ENCODE assay signal across 19 cellular contexts in the genomic region with DNA sequence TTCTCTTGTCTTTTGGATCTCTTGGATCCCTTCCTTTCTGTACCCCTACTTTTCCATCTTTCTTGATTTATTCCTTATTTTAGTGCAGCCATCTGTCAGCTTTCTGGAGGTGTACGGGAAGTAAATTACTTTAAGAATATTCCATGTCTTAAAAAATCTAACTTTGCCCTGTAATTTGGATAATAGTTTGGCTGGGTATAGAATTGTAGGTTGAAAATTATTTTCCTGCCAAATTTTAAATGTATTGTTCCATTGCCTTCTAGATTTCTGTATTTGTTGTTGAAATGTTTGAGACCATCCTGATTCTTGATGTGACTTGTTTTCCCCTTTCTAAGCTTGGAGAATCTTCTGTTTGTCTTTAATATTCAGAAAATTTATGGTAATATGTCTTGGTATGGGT. TPM values are rescaled to one million over a fixed set of nuclear protein-coding genes. Genes with fewer than 3 reads are reported as not detected.
DNase-seq lines count a peak whose midpoint lies in the region; ATAC-seq and TF ChIP-seq lines count a peak whose summit lies in the region.
"Had no signal": no experiment of that assay in that cellular context is flagged by ENCODE, and none has a peak within 500 bp of the region (broad histone marks: within the 10 kb centered on the region; RNA-seq: fewer than 3 reads in every experiment).

No MANE protein-coding gene starts in this region.

- H3K36me3 Mint-ChIP-seq in activated CD4-positive, alpha-beta T cell treated with anti-CD3 and anti-CD28 coated beads for 36 hours (ENCODE audit: low read depth), result peaks cover 20% of the 10 kb centered on the region
- H3K36me3 Mint-ChIP-seq in activated naive CD8-positive, alpha-beta T cell treated with anti-CD3 and anti-CD28 coated beads, Interleukin-2, amount 10 ng/mL, durations not matched to agents 7 days and 5 days, result peaks cover 25% of the 10 kb centered on the region
- H3K36me3 Mint-ChIP-seq in nephron progenitor cell (ENCODE audit: low read depth) (peaks cover 58% of the 10 kb centered on the region), HFFc6 (ENCODE audit: low read depth) (peaks cover 35% of the 10 kb centered on the region)

- DNase-seq in activated CD4-positive, alpha-beta T cell treated with anti-CD3 and anti-CD28 coated beads for 36 hours, result no peak
- DNase-seq in activated CD4-positive, alpha-beta T cell treated with anti-CD3 and anti-CD28 coated beads, Interleukin-2, amount 50 U/mL, for 48 hours, result no peak
- no peak for DNase-seq in activated naive CD8-positive, alpha-beta T cell treated with anti-CD3 and anti-CD28 coated beads, Interleukin-2, amount 10 ng/mL, durations not matched to agents 7 days and 5 days
- DNase-seq in nephron progenitor cell (no peak), ascending aorta (ENCODE audit: low spot score in 2 of 2) (no peak), amniotic stem cell (lab: John Stamatoyannopoulos, UW) (no peak), HFFc6 (no peak)
- DNase-seq: activated CD4-positive, CD25-positive, alpha-beta regulatory T cell; activated CD8-positive, alpha-beta memory T cell treated with anti-CD3 and anti-CD28 coated beads, Interleukin-2, amount 50 U/mL, for 48 hours; amygdala; cerebellar nuclear complex; DMS79; effector CD4-positive, alpha-beta T cell; heart left ventricle; NCI-H524 treated with DMSO at 0.1 percent for 48 hours; Right ventricle myocardium superior had no signal

- POLR2A ChIA-PET in activated CD4-positive, alpha-beta T cell treated with anti-CD3 and anti-CD28 coated beads for 36 hours (lab: Charles Lee), result no interaction called here
- POLR2A ChIA-PET in HEK293 (lab: Yijun Ruan, JAX), result interaction anchor here (1.5 kb wide), 1 partner anchor 13 kb away, joined by 5 read pairs; no protein-coding TSS in a partner anchor
- POLR2A ChIA-PET in activated naive CD8-positive, alpha-beta T cell treated with anti-CD3 and anti-CD28 coated beads, Interleukin-2, amount 10 ng/mL, durations not matched to agents 7 days and 5 days (lab: Charles Lee), result interaction anchor here (0.7 to 1.9 kb wide), 2 partner anchors 12 to 736 kb away, joined by 3 to 4 read pairs; a partner anchor contains a TSS

- peak overlapping the region; percentile 60 for H3K27ac Mint-ChIP-seq in activated CD4-positive, alpha-beta T cell treated with anti-CD3 and anti-CD28 coated beads for 36 hours
- H3K27ac Mint-ChIP-seq in activated naive CD8-positive, alpha-beta T cell treated with anti-CD3 and anti-CD28 coated beads, Interleukin-2, amount 10 ng/mL, durations not matched to agents 7 days and 5 days, result no peak overlapping the region
- H3K27ac Mint-ChIP-seq in nephron progenitor cell (peak overlapping the region; percentile 58), HFFc6 (no peak overlapping the region)

- CTCF ChIA-PET in activated CD4-positive, alpha-beta T cell treated with anti-CD3 and anti-CD28 coated beads for 36 hours (lab: Charles Lee), result interaction anchor here (0.6 kb wide), 1 partner anchor 14 kb away, joined by 3 read pairs; no protein-coding TSS in a partner anchor
- CTCF ChIA-PET in HEK293 (lab: Yijun Ruan, JAX), result interaction anchor here (1.5 kb wide), 1 partner anchor 46 kb away, joined by 6 read pairs; a partner anchor contains a TSS

- H3K27ac ChIP-seq in HEK293 (ENCODE audit: extremely low read depth, low read depth, low read length), result no peak overlapping the region
- no peak overlapping the region for H3K27ac ChIP-seq in ascending aorta
- H3K27ac ChIP-seq: BLaER1, heart left ventricle, thoracic aorta had no signal

- no peak overlapping the region for H3K4me3 Mint-ChIP-seq in activated CD4-positive, alpha-beta T cell treated with anti-CD3 and anti-CD28 coated beads for 36 hours
- peak overlapping the region; percentile 13 for H3K4me3 Mint-ChIP-seq in activated naive CD8-positive, alpha-beta T cell treated with anti-CD3 and anti-CD28 coated beads, Interleukin-2, amount 10 ng/mL, durations not matched to agents 7 days and 5 days
- peak overlapping the region; percentile 94 for H3K4me3 Mint-ChIP-seq in nephron progenitor cell
- H3K4me3 Mint-ChIP-seq in HFFc6, result no peak overlapping the region

- no peaks in the 10 kb centered on the region for H3K27me3 Mint-ChIP-seq in activated CD4-positive, alpha-beta T cell treated with anti-CD3 and anti-CD28 coated beads for 36 hours
- H3K27me3 Mint-ChIP-seq in activated naive CD8-positive, alpha-beta T cell treated with anti-CD3 and anti-CD28 coated beads, Interleukin-2, amount 10 ng/mL, durations not matched to agents 7 days and 5 days, result no peaks in the 10 kb centered on the region
- H3K27me3 Mint-ChIP-seq in nephron progenitor cell (ENCODE audit: low read depth, poor library complexity) (peaks cover 6% of the 10 kb centered on the region), HFFc6 (ENCODE audit: insufficient read depth) (0 out of 2 replicates have a peak, but pooled peaks cover 3% of the 10 kb centered on the region)

- no peaks in the 10 kb centered on the region for H3K27me3 ChIP-seq in ascending aorta
- H3K27me3 ChIP-seq: BLaER1, heart left ventricle had no signal

- H3K4me3 ChIP-seq in HEK293 (ENCODE audit: low read depth, low read length), result no peak overlapping the region
- H3K4me3 ChIP-seq in ascending aorta, result no peak overlapping the region
- H3K4me3 ChIP-seq: BLaER1, heart left ventricle, thoracic aorta had no signal

- intact Hi-C loops in activated CD4-positive, alpha-beta T cell treated with anti-CD3 and anti-CD28 coated beads for 36 hours (cut with DNase I, micrococcal nuclease), result no loop called here
- intact Hi-C loops in ascending aorta (cut with DNase I), result no loop called here

- H3K36me3 ChIP-seq in HEK293 (ENCODE audit: control insufficient read depth in 2 of 2, insufficient read depth in 1 of 2, low read length in 2 of 2), result peaks cover 0 to 3% of the 10 kb centered on the region in 2 experiments; a peak in 2 of 3 replicates
- peaks cover 0 to 5% of the 10 kb centered on the region in 2 donors for H3K36me3 ChIP-seq in ascending aorta
- H3K36me3 ChIP-seq: thoracic aorta had no signal

- H3K4me1 Mint-ChIP-seq in activated CD4-positive, alpha-beta T cell treated with anti-CD3 and anti-CD28 coated beads for 36 hours, result peaks cover 42% of the 10 kb centered on the region
- peaks cover 30% of the 10 kb centered on the region for H3K4me1 Mint-ChIP-seq in activated naive CD8-positive, alpha-beta T cell treated with anti-CD3 and anti-CD28 coated beads, Interleukin-2, amount 10 ng/mL, durations not matched to agents 7 days and 5 days
- H3K4me1 Mint-ChIP-seq in nephron progenitor cell (peaks cover 22% of the 10 kb centered on the region), HFFc6 (ENCODE audit: low read depth) (peaks cover 38% of the 10 kb centered on the region)

- H3K4me1 ChIP-seq in HEK293 (ENCODE audit: control insufficient read depth, insufficient read depth, low read length) (no peaks in the 10 kb centered on the region; the same call in 1 of the 2 replicates), ascending aorta (peaks cover 0 to 7% of the 10 kb centered on the region in 2 donors)

- H3K9me3 Mint-ChIP-seq in activated CD4-positive, alpha-beta T cell treated with anti-CD3 and anti-CD28 coated beads for 36 hours (ENCODE audit: low read depth), result peaks cover 4% of the 10 kb centered on the region
- peaks cover 9% of the 10 kb centered on the region for H3K9me3 Mint-ChIP-seq in activated naive CD8-positive, alpha-beta T cell treated with anti-CD3 and anti-CD28 coated beads, Interleukin-2, amount 10 ng/mL, durations not matched to agents 7 days and 5 days
- H3K9me3 Mint-ChIP-seq in nephron progenitor cell (peaks cover 33% of the 10 kb centered on the region), HFFc6 (peaks cover 24% of the 10 kb centered on the region)

- TF ChIP-seq CTCF in HEK293 (tag by site-specific recombination; IDR thresholded peaks at IDR 0.05) (no peak), nephron progenitor cell (IDR thresholded peaks at IDR 0.05) (no peak), ascending aorta (IDR thresholded peaks at IDR 0.05) (no peak), HFFc6 (IDR thresholded peaks at IDR 0.05) (no peak)

- no peak for ATAC-seq in activated CD4-positive, alpha-beta T cell treated with anti-CD3 and anti-CD28 coated beads for 36 hours
- no peak for ATAC-seq in activated naive CD8-positive, alpha-beta T cell treated with anti-CD3 and anti-CD28 coated beads, Interleukin-2, amount 10 ng/mL, durations not matched to agents 7 days and 5 days (ENCODE audit: low read depth)
- ATAC-seq: heart left ventricle had no signal

- no peaks in the 10 kb centered on the region for H3K9me3 ChIP-seq in HEK293 (ENCODE audit: control insufficient read depth, insufficient read depth, low read depth, low read length)
- no peaks in the 10 kb centered on the region for H3K9me3 ChIP-seq in ascending aorta

RNA-seq across cellular contexts. Expression of a gene that starts 2.1 kb away (rescaled TPM):
- 10 to 100 TPM; 32.3 to 34.7 TPM for total RNA-seq in activated CD4-positive, alpha-beta T cell treated with anti-CD3 and anti-CD28 coated beads for 36 hours
- 10 to 100 TPM; 29.8 to 32.3 TPM for total RNA-seq in activated naive CD8-positive, alpha-beta T cell treated with anti-CD3 and anti-CD28 coated beads, Interleukin-2, amount 10 ng/mL, durations not matched to agents 7 days and 5 days
- 24.2 TPM for total RNA-seq in ascending aorta
- total RNA-seq in HFFc6 (2021; fragmentation: NEBNext Ultra II Directional; extraction: Animal tissue kit (Norgen Biotek cat#: 25700)), result 10 to 100 TPM; 20.8 to 30.9 (median 26.7) TPM

RNA-seq across cellular contexts. Expression of a gene that starts 11.8 kb away (rescaled TPM):
- 100 to 1,000 TPM; 180 to 189 TPM for total RNA-seq in activated CD4-positive, alpha-beta T cell treated with anti-CD3 and anti-CD28 coated beads for 36 hours
- total RNA-seq in activated naive CD8-positive, alpha-beta T cell treated with anti-CD3 and anti-CD28 coated beads, Interleukin-2, amount 10 ng/mL, durations not matched to agents 7 days and 5 days, result 100 to 1,000 TPM; 121 to 122 TPM
- total RNA-seq in ascending aorta, result 19.3 TPM
- total RNA-seq in HFFc6 (2021; fragmentation: NEBNext Ultra II Directional; extraction: Animal tissue kit (Norgen Biotek cat#: 25700)), result 10 to 100 TPM; 82.3 to 99.1 (median 84.9) TPM

RNA-seq across cellular contexts. Expression of a gene that starts 45.6 kb away (rescaled TPM):
- 10 to 100 TPM; 47.7 to 52.9 TPM for total RNA-seq in activated CD4-positive, alpha-beta T cell treated with anti-CD3 and anti-CD28 coated beads for 36 hours
- total RNA-seq in activated naive CD8-positive, alpha-beta T cell treated with anti-CD3 and anti-CD28 coated beads, Interleukin-2, amount 10 ng/mL, durations not matched to agents 7 days and 5 days, result 10 to 100 TPM; 35.5 to 40.4 TPM
- 31.5 TPM for total RNA-seq in ascending aorta
- total RNA-seq in HFFc6 (2021; fragmentation: NEBNext Ultra II Directional; extraction: Animal tissue kit (Norgen Biotek cat#: 25700)), result 10 to 100 TPM; 40.1 to 50.9 (median 43.8) TPM

RNA-seq across cellular contexts. Expression of a gene that starts 49.4 kb away (rescaled TPM):
- total RNA-seq in activated CD4-positive, alpha-beta T cell treated with anti-CD3 and anti-CD28 coated beads for 36 hours, result 10 to 100 TPM; 18.7 to 23.5 TPM
- 10 to 100 TPM; 28.8 to 29.4 TPM for total RNA-seq in activated naive CD8-positive, alpha-beta T cell treated with anti-CD3 and anti-CD28 coated beads, Interleukin-2, amount 10 ng/mL, durations not matched to agents 7 days and 5 days
- 22.7 TPM for total RNA-seq in ascending aorta
- 10 to 100 TPM; 19.4 to 24.9 (median 21.6) TPM for total RNA-seq in HFFc6 (2021; fragmentation: NEBNext Ultra II Directional; extraction: Animal tissue kit (Norgen Biotek cat#: 25700))

Comparison
In these comparisons a context has a peak if more than half of its experiments do, and no peak if none do; other contexts are left out.
1. H3K27ac Mint-ChIP-seq: peak in activated CD4-positive, alpha-beta T cell treated with anti-CD3 and anti-CD28 coated beads for 36 hours (single experiment) and nephron progenitor cell (single experiment); none in activated naive CD8-positive, alpha-beta T cell treated with anti-CD3 and anti-CD28 coated beads, Interleukin-2, amount 10 ng/mL, durations not matched to agents 7 days and 5 days (single experiment) and HFFc6 (single experiment).
2. H3K4me3 Mint-ChIP-seq: peak in activated naive CD8-positive, alpha-beta T cell treated with anti-CD3 and anti-CD28 coated beads, Interleukin-2, amount 10 ng/mL, durations not matched to agents 7 days and 5 days (single experiment) and nephron progenitor cell (single experiment); none in activated CD4-positive, alpha-beta T cell treated with anti-CD3 and anti-CD28 coated beads for 36 hours (single experiment) and HFFc6 (single experiment).